ENCODE assay signal across 7 cellular contexts in genomic region chr3:172438181-172438580, GRCh38. TPM values are rescaled to one million over a fixed set of nuclear protein-coding genes. Genes with fewer than 3 reads are reported as not detected.
"Had no signal": no experiment of that assay in that cellular context is flagged by ENCODE, and none has a peak within 500 bp of the region (broad histone marks: within the 10 kb centered on the region; RNA-seq: fewer than 3 reads in every experiment).

No MANE protein-coding gene starts in this region.

- H3K4me3 Mint-ChIP-seq: GM23338, H9 had no signal

- DNase-seq: H9, HCEC 1CT, IMR-90, KBM-7 had no signal

- H3K4me1 Mint-ChIP-seq: H9 had no signal

- H3K27ac Mint-ChIP-seq: GM23338, H9 had no signal

- H3K4me3 ChIP-seq: GM23338 had no signal

RNA-seq across cellular contexts. Expression of gene GHSR, which starts 10.1 kb away (rescaled TPM):
- total RNA-seq: GM23338, H1, H9, HT-29, IMR-90 had no signal
- polyA plus RNA-seq: GM23338, H1, IMR-90 had no signal
